In genomic region chr7:27171636-27172387, GRCh38 we compare ENCODE assay signal across 8 cellular contexts. TPM values are rescaled to one million over a fixed set of nuclear protein-coding genes. Genes with fewer than 3 reads are reported as not detected.
DNase-seq lines count a peak whose midpoint lies in the region; ATAC-seq and TF ChIP-seq lines count a peak whose summit lies in the region.

No MANE protein-coding gene starts in this region.

- no peak overlapping the region for H3K4me3 ChIP-seq in Caco-2 (ENCODE audit: low read depth, low read length)
- peak overlapping the region; percentile 48; the same call in 1 of the 2 replicates for H3K4me3 ChIP-seq in HUES6 (ENCODE audit: low read depth, low read length)

- no peaks in the 10 kb centered on the region for H3K9me3 ChIP-seq in Caco-2
- H3K9me3 ChIP-seq in HUES6 (ENCODE audit: control insufficient read depth, insufficient read depth, low read depth, low read length), result no peaks in the 10 kb centered on the region

- DNase-seq in Caco-2, result peak in 1 of 2 experiments; percentile 35
- DNase-seq in NOMO-1 treated with dmso at 0.1 percent for 144 hours (lab: John Stamatoyannopoulos, UW; ENCODE audit: unreplicated experiment), result no peak

- CTCF ChIA-PET in Caco-2 (lab: Charles Lee), result no interaction called here

- H3K4me1 ChIP-seq in Caco-2 (peaks cover 12% of the 10 kb centered on the region), HUES6 (ENCODE audit: control insufficient read depth, insufficient read depth, low read length) (peaks cover 14% of the 10 kb centered on the region)

- POLR2A ChIA-PET in Caco-2 (lab: Charles Lee), result no interaction called here

- H3K4me3 Mint-ChIP-seq in Caco-2 (ENCODE audit: unreplicated experiment), result peak overlapping the region; percentile 74
- peak overlapping the region; percentile 66 for H3K4me3 Mint-ChIP-seq in activated naive CD4-positive, alpha-beta T cell treated with anti-CD3 and anti-CD28 coated beads, Interleukin-2, amount 50 U/mL, for 24 hours
- H3K4me3 Mint-ChIP-seq in nephron, result peak overlapping the region; percentile 92 to 95 (median 93)

- H3K9me3 Mint-ChIP-seq in Caco-2 (ENCODE audit: unreplicated experiment), result no peaks in the 10 kb centered on the region
- H3K9me3 Mint-ChIP-seq in activated naive CD4-positive, alpha-beta T cell treated with anti-CD3 and anti-CD28 coated beads, Interleukin-2, amount 50 U/mL, for 24 hours, result no peaks in the 10 kb centered on the region
- H3K9me3 Mint-ChIP-seq in nephron, result no peaks in the 10 kb centered on the region

- no peaks in the 10 kb centered on the region for H3K27me3 Mint-ChIP-seq in Caco-2 (ENCODE audit: insufficient read depth, unreplicated experiment)
- peaks cover 57% of the 10 kb centered on the region for H3K27me3 Mint-ChIP-seq in activated naive CD4-positive, alpha-beta T cell treated with anti-CD3 and anti-CD28 coated beads, Interleukin-2, amount 50 U/mL, for 24 hours
- peaks cover 41% of the 10 kb centered on the region for H3K27me3 Mint-ChIP-seq in nephron (ENCODE audit: low read depth)

- intact Hi-C loops in Caco-2 (cut with micrococcal nuclease; ENCODE audit: unreplicated experiment), result no loop called here

- H3K4me1 Mint-ChIP-seq in Caco-2 (ENCODE audit: low read depth, unreplicated experiment) (peaks cover 11% of the 10 kb centered on the region), nephron (peaks cover 41% of the 10 kb centered on the region)
- peaks cover 33% of the 10 kb centered on the region for H3K4me1 Mint-ChIP-seq in activated naive CD4-positive, alpha-beta T cell treated with anti-CD3 and anti-CD28 coated beads, Interleukin-2, amount 50 U/mL, for 24 hours

- H3K27ac ChIP-seq in HUES6 (ENCODE audit: low read depth, low read length), result no peak overlapping the region; the same call in 1 of the 2 replicates

- H3K27me3 ChIP-seq in Caco-2 (replicated peaks; ENCODE audit: control insufficient read depth, insufficient read depth, low read length) (peaks cover 2% of the 10 kb centered on the region), HUES6 (ENCODE audit: control insufficient read depth, insufficient read depth, low read length) (peaks cover 100% of the 10 kb centered on the region)

- no peak for TF ChIP-seq CTCF in Caco-2 (IDR thresholded peaks at IDR 0.05; ENCODE audit: insufficient read depth in 1 of 2, low read depth in 1 of 2, low read length in 1 of 2, severe bottlenecking in 1 of 2, unreplicated experiment in 1 of 2)
- TF ChIP-seq CTCF in nephron (IDR thresholded peaks at IDR 0.05; ENCODE audit: unreplicated experiment in 3 of 3), result no peak

- H3K36me3 Mint-ChIP-seq in Caco-2 (ENCODE audit: insufficient read depth, unreplicated experiment) (peaks cover 16% of the 10 kb centered on the region), nephron (ENCODE audit: low read depth) (peaks cover 68% of the 10 kb centered on the region)
- H3K36me3 Mint-ChIP-seq in activated naive CD4-positive, alpha-beta T cell treated with anti-CD3 and anti-CD28 coated beads, Interleukin-2, amount 50 U/mL, for 24 hours, result peaks cover 3% of the 10 kb centered on the region

- H3K9ac ChIP-seq in HUES6 (ENCODE audit: low read length), result peak overlapping the region; percentile 93

- H3K36me3 ChIP-seq in Caco-2 (ENCODE audit: control insufficient read depth, insufficient read depth, low read length) (no peaks in the 10 kb centered on the region), HUES6 (ENCODE audit: control insufficient read depth, insufficient read depth, low read length) (no peaks in the 10 kb centered on the region)

- peak overlapping the region; percentile 48 for H3K27ac Mint-ChIP-seq in Caco-2 (ENCODE audit: unreplicated experiment)
- H3K27ac Mint-ChIP-seq in activated naive CD4-positive, alpha-beta T cell treated with anti-CD3 and anti-CD28 coated beads, Interleukin-2, amount 50 U/mL, for 24 hours, result peak overlapping the region; percentile 85
- peak overlapping the region; percentile 99 to 100 (median 99) for H3K27ac Mint-ChIP-seq in nephron

- ATAC-seq in GM21786 (IDR thresholded peaks at IDR 0.05; ENCODE audit: unreplicated experiment), result no peak
- ATAC-seq in HG03442 (IDR thresholded peaks at IDR 0.05; ENCODE audit: unreplicated experiment), result no peak
- no peak for ATAC-seq in HG03280 (IDR thresholded peaks at IDR 0.05; ENCODE audit: unreplicated experiment)

- TSS peak; percentile 27 for BruUV-seq in Caco-2 (replicated peaks; lab: Mats Ljungman, UMichigan)

RNA-seq across cellular contexts. Expression of gene HOXA10, which starts 2.3 kb away (rescaled TPM):
- total RNA-seq in Caco-2 (2022), result 7.8 and 9.5 TPM in 2 replicates

RNA-seq across cellular contexts. Expression of gene HOXA9, which starts 6.5 kb away (rescaled TPM):
- total RNA-seq in Caco-2 (2022), result 14.4 and 16.7 TPM in 2 replicates

RNA-seq across cellular contexts. Expression of gene HOXA11, which starts 13.2 kb away (rescaled TPM):
- 0.53 and 0.73 TPM in 2 replicates for total RNA-seq in Caco-2 (2022)

RNA-seq across cellular contexts. Expression of gene HOXA7, which starts 15.3 kb away (rescaled TPM):
- 19.7 and 19.9 TPM in 2 replicates for total RNA-seq in Caco-2 (2022)

RNA-seq across cellular contexts. Expression of gene HOXA3, which starts 19.4 kb away (rescaled TPM):
- total RNA-seq in Caco-2 (2022), result 19.9 and 22.6 TPM in 2 replicates

Comparison
In these comparisons a context has a peak if more than half of its experiments do, and no peak if none do; other contexts are left out.
1. H3K27ac Mint-ChIP-seq: peak in every context shown above with its lines; median percentile 99 in nephron; 85 in activated naive CD4-positive, alpha-beta T cell treated with anti-CD3 and anti-CD28 coated beads, Interleukin-2, amount 50 U/mL, for 24 hours; 48 in Caco-2.